In the genomic region with DNA sequence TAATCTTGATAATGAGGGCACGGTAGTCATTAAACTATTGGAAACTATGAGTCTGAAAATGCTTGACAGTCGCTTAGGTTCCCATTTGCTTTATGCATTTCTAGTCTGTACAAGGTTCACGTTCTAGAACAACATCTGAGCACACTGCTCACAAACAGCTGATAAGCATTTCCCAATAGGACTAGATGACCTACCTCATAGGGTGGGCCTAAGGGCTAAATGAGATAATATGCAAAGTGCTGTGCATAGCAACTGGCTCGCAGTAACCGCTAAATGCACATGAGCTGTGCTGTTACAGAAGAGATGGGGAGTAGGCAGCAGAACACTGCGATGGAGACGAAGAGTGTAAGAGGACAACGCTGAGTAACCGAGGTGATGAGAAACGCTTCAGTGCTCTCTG, we compare ENCODE assay signal across 2 cellular contexts.
TF ChIP-seq lines count a peak whose summit lies in the region.

No MANE protein-coding gene starts in this region.

TF ChIP-seq in IMR-90, 13 proteins besides CTCF, POLR2A, EP300 and RAD21:
- TF ChIP-seq CHD1 (IDR thresholded peaks at IDR 0.05; ENCODE audit: low read depth, low read length), result no peak
- TF ChIP-seq, protein P1, sequence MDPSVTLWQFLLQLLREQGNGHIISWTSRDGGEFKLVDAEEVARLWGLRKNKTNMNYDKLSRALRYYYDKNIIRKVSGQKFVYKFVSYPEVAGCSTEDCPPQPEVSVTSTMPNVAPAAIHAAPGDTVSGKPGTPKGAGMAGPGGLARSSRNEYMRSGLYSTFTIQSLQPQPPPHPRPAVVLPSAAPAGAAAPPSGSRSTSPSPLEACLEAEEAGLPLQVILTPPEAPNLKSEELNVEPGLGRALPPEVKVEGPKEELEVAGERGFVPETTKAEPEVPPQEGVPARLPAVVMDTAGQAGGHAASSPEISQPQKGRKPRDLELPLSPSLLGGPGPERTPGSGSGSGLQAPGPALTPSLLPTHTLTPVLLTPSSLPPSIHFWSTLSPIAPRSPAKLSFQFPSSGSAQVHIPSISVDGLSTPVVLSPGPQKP (IDR thresholded peaks at IDR 0.05; ENCODE audit: borderline replicate concordance, low read depth, low read length), result no peak
- no peak for TF ChIP-seq RCOR1 (IDR thresholded peaks at IDR 0.05; ENCODE audit: insufficient replicate concordance, low read length)
- no peak for TF ChIP-seq MAFK (IDR thresholded peaks at IDR 0.05; ENCODE audit: low read depth, low read length)
- TF ChIP-seq MXI1 (IDR thresholded peaks at IDR 0.05; ENCODE audit: borderline replicate concordance, low read depth, low read length), result no peak
- no peak for TF ChIP-seq BHLHE40 (IDR thresholded peaks at IDR 0.05; ENCODE audit: low read depth, low read length)
- no peak for TF ChIP-seq NFE2L2 (IDR thresholded peaks at IDR 0.05; ENCODE audit: low read depth, low read length)
- TF ChIP-seq FOS (IDR thresholded peaks at IDR 0.05; ENCODE audit: low read depth, low read length), result no peak
- TF ChIP-seq, protein P2, sequence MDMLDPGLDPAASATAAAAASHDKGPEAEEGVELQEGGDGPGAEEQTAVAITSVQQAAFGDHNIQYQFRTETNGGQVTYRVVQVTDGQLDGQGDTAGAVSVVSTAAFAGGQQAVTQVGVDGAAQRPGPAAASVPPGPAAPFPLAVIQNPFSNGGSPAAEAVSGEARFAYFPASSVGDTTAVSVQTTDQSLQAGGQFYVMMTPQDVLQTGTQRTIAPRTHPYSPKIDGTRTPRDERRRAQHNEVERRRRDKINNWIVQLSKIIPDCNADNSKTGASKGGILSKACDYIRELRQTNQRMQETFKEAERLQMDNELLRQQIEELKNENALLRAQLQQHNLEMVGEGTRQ (IDR thresholded peaks at IDR 0.05; ENCODE audit: low read depth, low read length), result no peak
- TF ChIP-seq SMC3 (IDR thresholded peaks at IDR 0.05; ENCODE audit: low read depth, low read length), result no peak
- TF ChIP-seq MAZ (IDR thresholded peaks at IDR 0.05; ENCODE audit: borderline replicate concordance, low read depth, low read length), result no peak
- no peak for TF ChIP-seq RFX5 (IDR thresholded peaks at IDR 0.05; ENCODE audit: low read depth, low read length)

TF ChIP-seq in HepG2, 621 proteins besides CTCF, POLR2A, EP300 and RAD21:
- TF ChIP-seq, protein P3, sequence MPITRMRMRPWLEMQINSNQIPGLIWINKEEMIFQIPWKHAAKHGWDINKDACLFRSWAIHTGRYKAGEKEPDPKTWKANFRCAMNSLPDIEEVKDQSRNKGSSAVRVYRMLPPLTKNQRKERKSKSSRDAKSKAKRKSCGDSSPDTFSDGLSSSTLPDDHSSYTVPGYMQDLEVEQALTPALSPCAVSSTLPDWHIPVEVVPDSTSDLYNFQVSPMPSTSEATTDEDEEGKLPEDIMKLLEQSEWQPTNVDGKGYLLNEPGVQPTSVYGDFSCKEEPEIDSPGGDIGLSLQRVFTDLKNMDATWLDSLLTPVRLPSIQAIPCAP (CRISPR knock-in tag; IDR thresholded peaks at IDR 0.05; ENCODE audit: low read depth), result no peak
- no peak for TF ChIP-seq CREB1 (IDR thresholded peaks at IDR 0.05)
- TF ChIP-seq CREB1 (CRISPR knock-in tag; IDR thresholded peaks at IDR 0.05), result no peak
- TF ChIP-seq, protein P4, sequence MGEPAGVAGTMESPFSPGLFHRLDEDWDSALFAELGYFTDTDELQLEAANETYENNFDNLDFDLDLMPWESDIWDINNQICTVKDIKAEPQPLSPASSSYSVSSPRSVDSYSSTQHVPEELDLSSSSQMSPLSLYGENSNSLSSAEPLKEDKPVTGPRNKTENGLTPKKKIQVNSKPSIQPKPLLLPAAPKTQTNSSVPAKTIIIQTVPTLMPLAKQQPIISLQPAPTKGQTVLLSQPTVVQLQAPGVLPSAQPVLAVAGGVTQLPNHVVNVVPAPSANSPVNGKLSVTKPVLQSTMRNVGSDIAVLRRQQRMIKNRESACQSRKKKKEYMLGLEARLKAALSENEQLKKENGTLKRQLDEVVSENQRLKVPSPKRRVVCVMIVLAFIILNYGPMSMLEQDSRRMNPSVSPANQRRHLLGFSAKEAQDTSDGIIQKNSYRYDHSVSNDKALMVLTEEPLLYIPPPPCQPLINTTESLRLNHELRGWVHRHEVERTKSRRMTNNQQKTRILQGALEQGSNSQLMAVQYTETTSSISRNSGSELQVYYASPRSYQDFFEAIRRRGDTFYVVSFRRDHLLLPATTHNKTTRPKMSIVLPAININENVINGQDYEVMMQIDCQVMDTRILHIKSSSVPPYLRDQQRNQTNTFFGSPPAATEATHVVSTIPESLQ (CRISPR knock-in tag; conservative IDR thresholded peaks at IDR 0.05), result no peak
- TF ChIP-seq, protein P5, sequence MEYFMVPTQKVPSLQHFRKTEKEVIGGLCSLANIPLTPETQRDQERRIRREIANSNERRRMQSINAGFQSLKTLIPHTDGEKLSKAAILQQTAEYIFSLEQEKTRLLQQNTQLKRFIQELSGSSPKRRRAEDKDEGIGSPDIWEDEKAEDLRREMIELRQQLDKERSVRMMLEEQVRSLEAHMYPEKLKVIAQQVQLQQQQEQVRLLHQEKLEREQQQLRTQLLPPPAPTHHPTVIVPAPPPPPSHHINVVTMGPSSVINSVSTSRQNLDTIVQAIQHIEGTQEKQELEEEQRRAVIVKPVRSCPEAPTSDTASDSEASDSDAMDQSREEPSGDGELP (IDR thresholded peaks at IDR 0.05; ENCODE audit: borderline replicate concordance, low read depth), result peak; percentile 37; the same call in 1 of the 2 replicates
